ENCODE assay signal across 28 cellular contexts in the genomic region with DNA sequence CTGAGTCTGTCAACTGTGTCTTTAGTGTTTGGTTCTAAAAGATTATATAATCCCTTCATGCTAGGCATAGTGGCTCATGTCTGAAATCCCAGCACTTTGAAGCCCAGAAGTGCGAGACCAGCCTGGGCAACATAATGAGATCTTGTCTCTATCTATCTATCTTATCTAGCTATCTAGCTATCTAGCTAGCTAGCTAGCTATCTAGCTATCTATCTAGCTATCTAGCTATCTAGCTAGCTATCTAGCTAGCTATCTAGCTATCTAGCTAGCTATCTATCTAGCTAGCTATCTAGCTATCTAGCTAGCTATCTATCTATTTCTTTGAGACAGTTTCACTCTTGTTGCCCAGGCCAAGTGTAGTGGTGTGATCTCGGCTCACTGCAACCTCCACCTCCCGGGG. TPM values are rescaled to one million over a fixed set of nuclear protein-coding genes. Genes with fewer than 3 reads are reported as not detected.
DNase-seq lines count a peak whose midpoint lies in the region; ATAC-seq, FAIRE-seq and TF ChIP-seq lines count a peak whose summit lies in the region.
"Had no signal": no experiment of that assay in that cellular context is flagged by ENCODE, and none has a peak within 500 bp of the region (broad histone marks: within the 10 kb centered on the region; RNA-seq: fewer than 3 reads in every experiment).

No MANE protein-coding gene starts in this region.

- BruUV-seq in HepG2 (replicated peaks; lab: Mats Ljungman, UMichigan), result no TSS peak

- CTCF ChIA-PET in HepG2 (lab: Yijun Ruan, JAX; ENCODE audit: low intra/inter-chr PET ratio, low total read pairs), result no interaction called here
- CTCF ChIA-PET in activated CD8-positive, alpha-beta T cell treated with anti-CD3 and anti-CD28 coated beads for 36 hours (lab: Charles Lee), result interaction anchor here (0.9 to 1.9 kb wide), 2 partner anchors 20 to 49 kb away, joined by 3 to 5 read pairs; no protein-coding TSS in a partner anchor

- H3K27ac ChIP-seq in HepG2 (ENCODE audit: extremely low read length, insufficient read depth, low read length) (no peak overlapping the region), right lobe of liver (no peak overlapping the region), endodermal cell (ENCODE audit: low read depth, low read length) (no peak overlapping the region), trophoblast cell (ENCODE audit: low read depth, low read length) (no peak overlapping the region)
- H3K27ac ChIP-seq: 22Rv1; A549; BLaER1 treated with 17β-estradiol and CSF1 and Interleukin-3, amounts not matched to agents 10 nM and 100 nM had no signal

- 97% methylated on average over 3 of the region's 3 CpGs for WGBS in HepG2 (ENCODE audit: low lambda C conversion rate)
- WGBS in right lobe of liver (ENCODE audit: insufficient coverage, low coverage, low lambda C conversion rate, missing lambda C conversion rate), result 92% methylated on average over 2 of the region's 3 CpGs
- 92 to 94% methylated on average over 3 of the region's 3 CpGs for WGBS in endodermal cell (ENCODE audit: insufficient coverage in 1 of 2, insufficient read length in 1 of 2), 2 experiments
- no CpG with 5 or more reads among the region's 3 CpGs for WGBS in trophoblast cell (ENCODE audit: extremely low coverage, insufficient coverage, insufficient read length)

- ATAC-seq in HepG2, result no peak
- ATAC-seq in right lobe of liver, result no peak
- ATAC-seq in activated CD8-positive, alpha-beta T cell treated with anti-CD3 and anti-CD28 coated beads for 36 hours, result no peak
- ATAC-seq in GM21717 (IDR thresholded peaks at IDR 0.05; ENCODE audit: unreplicated experiment), result no peak
- ATAC-seq: A549, GM12878 had no signal

- H2BK5ac ChIP-seq in trophoblast cell (ENCODE audit: low read depth, low read length, poor library complexity), result no peak overlapping the region

- no peak overlapping the region for H4K8ac ChIP-seq in trophoblast cell (ENCODE audit: low read depth, low read length)

- no peaks in the 10 kb centered on the region for H4K20me1 ChIP-seq in HepG2 (ENCODE audit: insufficient read depth, low read length)

- no peak for TF ChIP-seq CTCF in HepG2 (CRISPR knock-in tag; IDR thresholded peaks at IDR 0.05)
- no peak for TF ChIP-seq CTCF in right lobe of liver (IDR thresholded peaks at IDR 0.05)
- no peak for TF ChIP-seq CTCF in endodermal cell (conservative IDR thresholded peaks at IDR 0.05)
- no peak for TF ChIP-seq CTCF in nephron progenitor cell (IDR thresholded peaks at IDR 0.05)
- TF ChIP-seq CTCF in activated CD8-positive, alpha-beta T cell treated with anti-CD3 and anti-CD28 coated beads for 36 hours (IDR thresholded peaks at IDR 0.05), result no peak

- no peaks in the 10 kb centered on the region for H3K27me3 ChIP-seq in HepG2 (ENCODE audit: control insufficient read depth in 1 of 2, insufficient read depth in 2 of 2, low read length in 2 of 2)
- H3K27me3 ChIP-seq in right lobe of liver, result no peaks in the 10 kb centered on the region
- no peaks in the 10 kb centered on the region for H3K27me3 ChIP-seq in endodermal cell (ENCODE audit: control insufficient read depth, insufficient read depth, low read length, poor library complexity, severe bottlenecking)
- H3K27me3 ChIP-seq in trophoblast cell (ENCODE audit: insufficient read depth, low read length), result no peaks in the 10 kb centered on the region
- H3K27me3 ChIP-seq: BLaER1 treated with 17β-estradiol and CSF1 and Interleukin-3, amounts not matched to agents 10 nM and 100 nM had no signal

- in situ Hi-C loops in HepG2 (cut with HindIII; ENCODE audit: extremely low pct_ligation_motif_present, low pct_unique_long_range_greater_than_20kb), result no loop called here

- H3K79me2 ChIP-seq in HepG2 (ENCODE audit: insufficient read depth, low read length) (peaks cover 9% of the 10 kb centered on the region), trophoblast cell (ENCODE audit: control insufficient read depth, insufficient read depth, low read length, poor library complexity) (no peaks in the 10 kb centered on the region)

- H3K9me3 Mint-ChIP-seq in endodermal cell (peaks cover 8% of the 10 kb centered on the region), nephron progenitor cell (peaks cover 4% of the 10 kb centered on the region)
- no peaks in the 10 kb centered on the region for H3K9me3 Mint-ChIP-seq in activated CD8-positive, alpha-beta T cell treated with anti-CD3 and anti-CD28 coated beads for 36 hours
- H3K9me3 Mint-ChIP-seq: CD4-positive, alpha-beta memory T cell; CD4-positive, CD25-positive, alpha-beta regulatory T cell; CD8-positive, alpha-beta memory T cell had no signal

- H3K18ac ChIP-seq in trophoblast cell (ENCODE audit: low read length), result no peak overlapping the region

- TF ChIP-seq RAD21 in HepG2 (CRISPR knock-in tag; IDR thresholded peaks at IDR 0.05), result no peak

- no peak overlapping the region for H3K4ac ChIP-seq in trophoblast cell (ENCODE audit: low read depth, low read length)

- H2BK12ac ChIP-seq in trophoblast cell (ENCODE audit: low read length), result no peak overlapping the region

- H3K79me1 ChIP-seq in trophoblast cell (ENCODE audit: low read length), result no peaks in the 10 kb centered on the region

- no peak overlapping the region for H3K14ac ChIP-seq in trophoblast cell (ENCODE audit: low read length)

- no peaks in the 10 kb centered on the region for H3K9me3 ChIP-seq in HepG2 (ENCODE audit: low read length)
- no peaks in the 10 kb centered on the region for H3K9me3 ChIP-seq in right lobe of liver
- H3K9me3 ChIP-seq in endodermal cell (ENCODE audit: control insufficient read depth, low read length), result peaks cover 41% of the 10 kb centered on the region
- no peaks in the 10 kb centered on the region for H3K9me3 ChIP-seq in trophoblast cell (ENCODE audit: insufficient read depth, low read depth, low read length)
- H3K9me3 ChIP-seq: A549; BLaER1 treated with 17β-estradiol and CSF1 and Interleukin-3, amounts not matched to agents 10 nM and 100 nM had no signal

- H3K23ac ChIP-seq in trophoblast cell (ENCODE audit: low read length), result no peak overlapping the region

- H2AFZ ChIP-seq in HepG2 (ENCODE audit: low read length) (no peak overlapping the region), trophoblast cell (ENCODE audit: insufficient read depth, low read length, poor library complexity) (no peak overlapping the region)

- H2BK120ac ChIP-seq in trophoblast cell (ENCODE audit: insufficient read depth, low read length, poor library complexity), result no peak overlapping the region

- POLR2A ChIA-PET in HepG2 (lab: Yijun Ruan, JAX), result no interaction called here
- POLR2A ChIA-PET in activated CD8-positive, alpha-beta T cell treated with anti-CD3 and anti-CD28 coated beads for 36 hours (lab: Charles Lee), result no interaction called here

- H3K4me1 ChIP-seq in HepG2 (ENCODE audit: insufficient read depth, low read length), result no peaks in the 10 kb centered on the region
- no peaks in the 10 kb centered on the region for H3K4me1 ChIP-seq in right lobe of liver
- no peaks in the 10 kb centered on the region for H3K4me1 ChIP-seq in endodermal cell (ENCODE audit: control insufficient read depth, insufficient read depth, low read length)
- H3K4me1 ChIP-seq in trophoblast cell (ENCODE audit: control insufficient read depth in 1 of 2, insufficient read depth in 2 of 2, low read length in 2 of 2), result no peaks in the 10 kb centered on the region

- H2AK5ac ChIP-seq in trophoblast cell (ENCODE audit: low read length), result no peak overlapping the region

- no peak overlapping the region for H3K4me2 ChIP-seq in HepG2 (ENCODE audit: low read depth, low read length)
- H3K4me2 ChIP-seq in trophoblast cell (ENCODE audit: low read length), result no peak overlapping the region
- H3K4me2 ChIP-seq: A549; BLaER1 treated with 17β-estradiol and CSF1 and Interleukin-3, amounts not matched to agents 10 nM and 100 nM had no signal

- H3K4me3 Mint-ChIP-seq in endodermal cell (no peak overlapping the region), nephron progenitor cell (no peak overlapping the region)
- no peak overlapping the region for H3K4me3 Mint-ChIP-seq in activated CD8-positive, alpha-beta T cell treated with anti-CD3 and anti-CD28 coated beads for 36 hours
- H3K4me3 Mint-ChIP-seq: B cell; CD14-positive monocyte; CD4-positive, alpha-beta memory T cell; CD4-positive, CD25-positive, alpha-beta regulatory T cell; CD8-positive, alpha-beta memory T cell had no signal

- FAIRE-seq in HepG2 (lab: Jason Lieb, UNC), result no peak
- FAIRE-seq: A549, GM12878, GM12892, GM18507 had no signal

- H3K36me3 Mint-ChIP-seq in endodermal cell (ENCODE audit: low read depth) (peaks cover 46% of the 10 kb centered on the region), nephron progenitor cell (ENCODE audit: low read depth) (peaks cover 50% of the 10 kb centered on the region)
- H3K36me3 Mint-ChIP-seq in activated CD8-positive, alpha-beta T cell treated with anti-CD3 and anti-CD28 coated beads for 36 hours (ENCODE audit: low read depth), result peaks cover 17% of the 10 kb centered on the region

- H4K91ac ChIP-seq in trophoblast cell (ENCODE audit: low read depth, low read length), result no peak overlapping the region

- no peak overlapping the region for H4K12ac ChIP-seq in trophoblast cell (ENCODE audit: low read depth, low read length)

- TF ChIP-seq EP300 in HepG2 (IDR thresholded peaks at IDR 0.05; ENCODE audit: low read depth in 2 of 2, low read length in 2 of 2), result no peak
- no peak for TF ChIP-seq EP300 in HepG2 (CRISPR knock-in tag; IDR thresholded peaks at IDR 0.05; ENCODE audit: borderline replicate concordance)

- intact Hi-C loops in HepG2 (cut with micrococcal nuclease; ENCODE audit: unreplicated experiment) (no loop called here), right lobe of liver (cut with DNase I) (no loop called here)
- intact Hi-C loops in activated CD8-positive, alpha-beta T cell treated with anti-CD3 and anti-CD28 coated beads for 36 hours (cut with micrococcal nuclease), result no loop called here

- no peak overlapping the region for H3K9ac ChIP-seq in HepG2 (ENCODE audit: insufficient read depth, low read depth, low read length)
- H3K9ac ChIP-seq in endodermal cell (ENCODE audit: extremely low read depth, low read length, poor library complexity, severe bottlenecking), result no peak overlapping the region
- no peak overlapping the region for H3K9ac ChIP-seq in trophoblast cell (ENCODE audit: low read length)
- H3K9ac ChIP-seq: BLaER1 treated with 17β-estradiol and CSF1 and Interleukin-3, amounts not matched to agents 10 nM and 100 nM had no signal

- no peaks in the 10 kb centered on the region for H3K27me3 Mint-ChIP-seq in endodermal cell (ENCODE audit: insufficient read depth)
- no peaks in the 10 kb centered on the region for H3K27me3 Mint-ChIP-seq in nephron progenitor cell (ENCODE audit: low read depth, poor library complexity)
- H3K27me3 Mint-ChIP-seq in activated CD8-positive, alpha-beta T cell treated with anti-CD3 and anti-CD28 coated beads for 36 hours, result no peaks in the 10 kb centered on the region
- H3K27me3 Mint-ChIP-seq: B cell; CD4-positive, alpha-beta memory T cell; CD4-positive, CD25-positive, alpha-beta regulatory T cell; CD8-positive, alpha-beta memory T cell had no signal

- H3K27ac Mint-ChIP-seq in endodermal cell, result peak overlapping the region; percentile 48
- H3K27ac Mint-ChIP-seq in nephron progenitor cell, result peak overlapping the region; percentile 72
- no peak overlapping the region for H3K27ac Mint-ChIP-seq in activated CD8-positive, alpha-beta T cell treated with anti-CD3 and anti-CD28 coated beads for 36 hours
- H3K27ac Mint-ChIP-seq: B cell; CD14-positive monocyte; CD4-positive, alpha-beta memory T cell; CD8-positive, alpha-beta memory T cell had no signal

- no peak for TF ChIP-seq POLR2A in HepG2 (IDR thresholded peaks at IDR 0.05; ENCODE audit: insufficient read depth in 1 of 2, low read depth in 2 of 2, low read length in 2 of 2)
- no peak for TF ChIP-seq POLR2A in right lobe of liver (IDR thresholded peaks at IDR 0.05)

- H3K4me1 Mint-ChIP-seq in endodermal cell, result no peaks in the 10 kb centered on the region
- no peaks in the 10 kb centered on the region for H3K4me1 Mint-ChIP-seq in nephron progenitor cell
- H3K4me1 Mint-ChIP-seq in activated CD8-positive, alpha-beta T cell treated with anti-CD3 and anti-CD28 coated beads for 36 hours (ENCODE audit: low read depth), result peaks cover 2% of the 10 kb centered on the region

- H3K4me3 ChIP-seq in HepG2 (replicated peaks in 1 of 3; ENCODE audit: insufficient read depth in 1 of 3, low read depth in 2 of 3, low read length in 3 of 3) (no peak overlapping the region), right lobe of liver (no peak overlapping the region), endodermal cell (ENCODE audit: low read length) (no peak overlapping the region), trophoblast cell (ENCODE audit: low read depth, low read length) (no peak overlapping the region)
- H3K4me3 ChIP-seq: A549; BLaER1 treated with 17β-estradiol and CSF1 and Interleukin-3, amounts not matched to agents 10 nM and 100 nM; GM12878 had no signal

- no peak for DNase-seq in HepG2 (ENCODE audit: low spot score)
- DNase-seq in right lobe of liver, result no peak
- peak; percentile 60 for DNase-seq in endodermal cell
- DNase-seq in nephron progenitor cell, result no peak
- peak; percentile 11 to 62 for DNase-seq in trophoblast cell
- DNase-seq in NCI-H226, result no peak
- no peak for DNase-seq in activated CD8-positive, alpha-beta T cell treated with anti-CD3 and anti-CD28 coated beads for 36 hours
- DNase-seq: AML-193; CD4-positive, alpha-beta memory T cell; CD4-positive, CD25-positive, alpha-beta regulatory T cell; CD8-positive, alpha-beta memory T cell; COR-L47; DMS 273 treated with DMSO at 0.1 percent for 48 hours; DMS153; DMS53; DMS79; DND-41; EL; GDM1 had no signal

- H3K36me3 ChIP-seq in HepG2 (replicated peaks in 1 of 2; ENCODE audit: control insufficient read depth in 1 of 2, insufficient read depth in 2 of 2, low read length in 2 of 2) (peaks cover 11 to 39% of the 10 kb centered on the region in 2 experiments; a peak in 4 of 5 replicates), right lobe of liver (peaks cover 0 to 28% (median 5%) of the 10 kb centered on the region in 4 donors), endodermal cell (ENCODE audit: control insufficient read depth, insufficient read depth, low read length) (peaks cover 60% of the 10 kb centered on the region), trophoblast cell (ENCODE audit: control insufficient read depth in 1 of 2, insufficient read depth in 2 of 2, low read length in 2 of 2) (peaks cover 4 to 9% of the 10 kb centered on the region in 2 experiments)

RNA-seq across cellular contexts. Expression of gene SPAG9, which starts 43.8 kb away (rescaled TPM):
- total RNA-seq in HepG2 (2016; rRNA removed; fragmentation: Illumina TruSeq; extraction: Trizol) (78.6 and 84.0 TPM in 2 replicates), right lobe of liver (10 to 100 TPM; 35.2 to 49.7 (median 43.3) TPM), endodermal cell (10 to 100 TPM; 64.8 to 77.7 TPM)
- total RNA-seq in HepG2 (2016; cell fraction: cytosol; rRNA removed; fragmentation: Illumina TruSeq; extraction: Trizol; ENCODE audit: low read depth), result 25.2 and 27.3 TPM in 2 replicates
- 75.2 and 83.1 TPM in 2 replicates for total RNA-seq in HepG2 (2016; cell fraction: insoluble cytoplasmic fraction; rRNA removed; fragmentation: Illumina TruSeq; extraction: Trizol)
- total RNA-seq in HepG2 (2016; cell fraction: membrane; rRNA removed; fragmentation: Illumina TruSeq; extraction: Trizol), result 23.1 and 27.9 TPM in 2 replicates
- total RNA-seq in HepG2 (2016; cell fraction: nucleus; rRNA removed; fragmentation: Illumina TruSeq; extraction: Trizol), result 89.8 and 99.0 TPM in 2 replicates
- polyA plus RNA-seq in HepG2 (2011; rRNA removed), result 43.2 and 44.9 TPM in 2 replicates
- polyA plus RNA-seq in HepG2 (2011; cell fraction: cytosol; rRNA removed), result 18.3 and 25.5 TPM in 2 replicates
- polyA plus RNA-seq in HepG2 (2011; cell fraction: nucleus; rRNA removed), result 67.1 and 78.9 TPM in 2 replicates
- polyA plus RNA-seq in HepG2 (2012), result 63.1 and 79.2 TPM in 2 replicates
- 1.3 and 1.9 TPM in 2 replicates for polyA plus RNA-seq in HepG2 (2016; cell fraction: cytosol; fragmentation: Illumina TruSeq; extraction: Trizol; ENCODE audit: low read depth)
- 42.2 and 44.9 TPM in 2 replicates for polyA plus RNA-seq in HepG2 (2016; cell fraction: insoluble cytoplasmic fraction; fragmentation: Illumina TruSeq; extraction: Trizol; ENCODE audit: low read depth)
- polyA plus RNA-seq in HepG2 (2016; cell fraction: membrane; fragmentation: Illumina TruSeq; extraction: Trizol; ENCODE audit: low read depth), result 4.0 and 4.4 TPM in 2 replicates
- polyA plus RNA-seq in HepG2 (2016; cell fraction: nucleus; fragmentation: Illumina TruSeq; extraction: Trizol; ENCODE audit: insufficient read depth, low read depth), result 95.1 and 98.4 TPM in 2 replicates
- polyA minus RNA-seq in HepG2 (2011; rRNA and poly(A)+ RNA removed; ENCODE audit: low replicate concordance), result 77.5 and 113 TPM in 2 replicates
- 61.9 and 76.0 TPM in 2 replicates for polyA minus RNA-seq in HepG2 (2011; cell fraction: cytosol; rRNA and poly(A)+ RNA removed)
- 204 and 233 TPM in 2 replicates for polyA minus RNA-seq in HepG2 (2011; cell fraction: nucleus; rRNA and poly(A)+ RNA removed)
- polyA plus RNA-seq in endodermal cell (2013, experiment 1 of 2), result 140 TPM
- 131 TPM for polyA plus RNA-seq in endodermal cell (2013, experiment 2 of 2)
- polyA plus RNA-seq in trophoblast cell (2013), result 77.3 and 82.1 TPM in 2 replicates
- total RNA-seq in activated CD8-positive, alpha-beta T cell treated with anti-CD3 and anti-CD28 coated beads for 36 hours, result 10 to 100 TPM; 54.3 to 59.8 TPM

Comparison
In these comparisons a context has a peak if more than half of its experiments do, and no peak if none do; other contexts are left out.
1. DNase-seq: peak in endodermal cell (single experiment) and trophoblast cell (2 of 2); none in HepG2 (single experiment), right lobe of liver (0 of 3), nephron progenitor cell (single experiment), NCI-H226 (single experiment) and activated CD8-positive, alpha-beta T cell treated with anti-CD3 and anti-CD28 coated beads for 36 hours (single experiment).